ENCODE assay signal across 19 cellular contexts in the genomic region with DNA sequence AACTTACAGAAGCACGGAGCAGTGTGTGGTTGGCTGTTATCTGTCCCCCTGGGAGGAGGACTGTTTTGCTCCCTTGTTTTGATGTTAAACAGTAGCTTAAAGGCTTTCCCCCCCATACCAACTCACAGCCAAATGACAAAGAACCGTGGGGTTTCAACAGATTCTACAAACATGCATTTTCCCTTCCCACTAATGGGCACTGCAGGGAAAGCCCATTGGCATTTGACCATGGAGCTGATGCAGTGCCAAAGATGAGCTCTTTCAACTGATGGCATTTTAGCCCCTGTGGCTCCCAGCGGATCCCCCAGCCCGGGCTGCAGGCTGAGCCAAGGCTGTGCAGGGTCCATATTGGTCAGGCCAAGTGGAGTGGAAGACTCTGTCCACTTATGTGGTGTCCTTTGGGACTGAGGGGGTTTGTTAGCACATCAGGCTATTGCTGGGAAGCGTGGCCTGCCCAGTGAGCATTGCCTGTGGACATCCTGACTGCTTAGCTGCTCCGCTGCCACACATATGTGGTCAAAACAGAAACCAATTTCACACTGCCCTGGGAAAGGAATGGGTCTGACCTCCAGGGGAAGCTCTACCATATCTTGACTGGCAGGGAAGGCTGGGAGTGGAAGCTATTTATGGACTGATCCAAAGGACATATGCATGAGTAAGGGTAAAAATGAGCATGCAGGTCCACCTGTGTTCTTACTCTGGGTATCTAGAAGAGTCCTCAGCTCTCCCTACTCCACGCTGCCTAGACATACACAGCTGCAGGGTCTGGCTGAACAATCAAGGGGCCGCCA.
"Had no signal": no experiment of that assay in that cellular context is flagged by ENCODE, and none has a peak within 500 bp of the region (broad histone marks: within the 10 kb centered on the region; RNA-seq: fewer than 3 reads in every experiment).

No MANE protein-coding gene starts in this region.

- H3K9me3 Mint-ChIP-seq: activated T-helper 2 cell treated with anti-CD3 and anti-CD28 coated beads, Interferon-gamma antibody, Interleukin-2, Interleukin-4, amounts not matched to agents 10 μg/mL and 5 μg/mL and 100 μg/mL, durations not matched to agents 14 hours and 24 hours and 36 hours; immature natural killer cell; mesothelial cell of epicardium; neural crest cell; stimulated activated naive CD8-positive, alpha-beta T cell treated with anti-CD3 and anti-CD28 coated beads, Interleukin-15, Interleukin-2, amounts not matched to agents 100 ng/mL and 50 ng/mL, for 24 hours; T-helper 1 cell treated with Interleukin-12 subunit alpha and Interleukin-12 subunit beta and Interleukin-4 antibody, amounts not matched to agents 30 μg/mL and 1 μg/mL, for 36 hours had no signal

- H3K9me3 ChIP-seq: colonic mucosa, pancreas had no signal

- ATAC-seq: activated CD8-positive, alpha-beta memory T cell treated with anti-CD3 and anti-CD28 coated beads, Interleukin-2, amount 10 ng/mL, durations not matched to agents 7 days and 5 days; foreskin keratinocyte had no signal

- H3K27me3 ChIP-seq: colonic mucosa, foreskin keratinocyte, pancreas had no signal

- H3K4me1 Mint-ChIP-seq: activated CD8-positive, alpha-beta memory T cell treated with anti-CD3 and anti-CD28 coated beads, Interleukin-2, amount 10 ng/mL, durations not matched to agents 7 days and 5 days; immature natural killer cell; neural crest cell had no signal

- H3K36me3 Mint-ChIP-seq: mesothelial cell of epicardium had no signal

- H3K4me3 Mint-ChIP-seq: activated CD8-positive, alpha-beta memory T cell treated with anti-CD3 and anti-CD28 coated beads, Interleukin-2, amount 10 ng/mL, durations not matched to agents 7 days and 5 days; immature natural killer cell; mesothelial cell of epicardium; neural crest cell; stimulated activated naive CD8-positive, alpha-beta T cell treated with anti-CD3 and anti-CD28 coated beads, Interleukin-15, Interleukin-2, amounts not matched to agents 100 ng/mL and 50 ng/mL, for 24 hours; T-helper 1 cell treated with Interleukin-12 subunit alpha and Interleukin-12 subunit beta and Interleukin-4 antibody, amounts not matched to agents 30 μg/mL and 1 μg/mL, for 36 hours had no signal

- H3K27ac ChIP-seq: colonic mucosa, foreskin keratinocyte, pancreas, WERI-Rb-1 had no signal

- H3K27me3 Mint-ChIP-seq: activated CD8-positive, alpha-beta memory T cell treated with anti-CD3 and anti-CD28 coated beads, Interleukin-2, amount 10 ng/mL, durations not matched to agents 7 days and 5 days; stimulated activated naive CD8-positive, alpha-beta T cell treated with anti-CD3 and anti-CD28 coated beads, Interleukin-15, Interleukin-2, amounts not matched to agents 100 ng/mL and 50 ng/mL, for 24 hours had no signal

- DNase-seq: activated CD4-positive, alpha-beta T cell treated with anti-CD3 and anti-CD28 coated beads, Interleukin-2, amount 50 U/mL, for 48 hours; activated CD8-positive, alpha-beta memory T cell treated with anti-CD3 and anti-CD28 coated beads, Interleukin-2, amount 10 ng/mL, durations not matched to agents 7 days and 5 days; activated naive CD4-positive, alpha-beta T cell treated with anti-CD3 and anti-CD28 coated beads, Interleukin-2, amount 50 U/mL, for 16 hours; activated T-cell treated with anti-CD3 and anti-CD28 coated beads, Interleukin-2, amount 50 U/mL, for 1 hour; colonic mucosa; foreskin keratinocyte; glutamatergic neuron; immature natural killer cell; pancreas; stimulated activated CD4-positive, alpha-beta T cell treated with anti-CD3 and anti-CD28 coated beads, Interleukin-4, amount 100 ng/mL, for 4 hours; stimulated activated CD8-positive, alpha-beta memory T cell treated with anti-CD3 and anti-CD28 coated beads, Interleukin-4, amount 100 ng/mL, for 48 hours; WERI-Rb-1 had no signal

- H3K4me3 ChIP-seq: colonic mucosa, lung, pancreas, skin epidermis had no signal

- H3K27ac Mint-ChIP-seq: activated CD8-positive, alpha-beta memory T cell treated with anti-CD3 and anti-CD28 coated beads, Interleukin-2, amount 10 ng/mL, durations not matched to agents 7 days and 5 days; activated T-helper 2 cell treated with anti-CD3 and anti-CD28 coated beads, Interferon-gamma antibody, Interleukin-2, Interleukin-4, amounts not matched to agents 10 μg/mL and 5 μg/mL and 100 μg/mL, durations not matched to agents 14 hours and 24 hours and 36 hours; immature natural killer cell; mesothelial cell of epicardium; stimulated activated naive CD8-positive, alpha-beta T cell treated with anti-CD3 and anti-CD28 coated beads, Interleukin-15, Interleukin-2, amounts not matched to agents 100 ng/mL and 50 ng/mL, for 24 hours; T-helper 1 cell treated with Interleukin-12 subunit alpha and Interleukin-12 subunit beta and Interleukin-4 antibody, amounts not matched to agents 30 μg/mL and 1 μg/mL, for 36 hours had no signal

- H3K36me3 ChIP-seq: WERI-Rb-1 had no signal
